In genomic region chr11:355581-356458, GRCh38 we compare ENCODE assay signal across 8 cellular contexts. TPM values are rescaled to one million over a fixed set of nuclear protein-coding genes. Genes with fewer than 3 reads are reported as not detected.
A peak's percentile ranks its signal among the peaks of the same experiment; 100 is the strongest.
DNase-seq lines count a peak whose midpoint lies in the region; ATAC-seq lines count a peak whose summit lies in the region.

No MANE protein-coding gene starts in this region.

- peak overlapping the region; percentile 65 to 95 (median 79) for H3K9ac ChIP-seq in subcutaneous abdominal adipose tissue (ENCODE audit: low read length in 5 of 5)

- DNase-seq in GM04503 (ENCODE audit: low read depth) (peak; percentile 75), SHP77 (lab: John Stamatoyannopoulos, UW) (peak; percentile 52 to 73), foreskin melanocyte (peak; percentile 87), non-pigmented ciliary epithelial cell (ENCODE audit: low read depth) (peak; percentile 52)
- DNase-seq in activated naive CD4-positive, alpha-beta T cell treated with anti-CD3 and anti-CD28 coated beads for 36 hours = peak; percentile 93

- H3K4me1 Mint-ChIP-seq in activated naive CD4-positive, alpha-beta T cell treated with anti-CD3 and anti-CD28 coated beads for 36 hours (ENCODE audit: low read depth) = peaks cover 36% of the 10 kb centered on the region

- peaks cover 8 to 31% (median 23%) of the 10 kb centered on the region in 5 donors for H3K4me1 ChIP-seq in subcutaneous abdominal adipose tissue (ENCODE audit: control insufficient read depth in 5 of 5, insufficient read depth in 5 of 5, low read length in 5 of 5)

- intact Hi-C loops in activated naive CD4-positive, alpha-beta T cell treated with anti-CD3 and anti-CD28 coated beads for 36 hours (cut with micrococcal nuclease) = loop anchor here (1.0 to 5.0 kb wide), 10 partner anchors 19 to 151 kb away; partner anchors contain the start of genes BET1L, IFITM1, PSMD13 and PTDSS2

- no peaks in the 10 kb centered on the region for H3K36me3 ChIP-seq in subcutaneous abdominal adipose tissue (ENCODE audit: control insufficient read depth in 5 of 5, insufficient read depth in 5 of 5, low read length in 5 of 5)

- H3K27me3 ChIP-seq in subcutaneous abdominal adipose tissue (ENCODE audit: control insufficient read depth in 5 of 5, insufficient read depth in 4 of 5, low read length in 5 of 5) = peaks cover 0 to 16% (median 9%) of the 10 kb centered on the region in 5 donors

- ATAC-seq in HG03354 (IDR thresholded peaks at IDR 0.05; ENCODE audit: poor library complexity, severe bottlenecking, unreplicated experiment) (peak; percentile 58), GM19395 (IDR thresholded peaks at IDR 0.05; ENCODE audit: unreplicated experiment) (no peak)

- H3K27ac ChIP-seq in subcutaneous abdominal adipose tissue (ENCODE audit: low read depth, low read length) = peak overlapping the region; percentile 97

- no peaks in the 10 kb centered on the region for H3K9me3 Mint-ChIP-seq in activated naive CD4-positive, alpha-beta T cell treated with anti-CD3 and anti-CD28 coated beads for 36 hours

- CTCF ChIA-PET in activated naive CD4-positive, alpha-beta T cell treated with anti-CD3 and anti-CD28 coated beads for 36 hours (lab: Charles Lee) = interaction anchor here (1.0 to 3.1 kb wide), 13 partner anchors 8 to 149 kb away, joined by 3 to 21 read pairs (median 8); partner anchors contain the start of genes BET1L, IFITM2 and RIC8A

- peak overlapping the region; percentile 41 to 63 (median 46) for H3K4me3 ChIP-seq in subcutaneous abdominal adipose tissue (ENCODE audit: low read depth in 1 of 5, low read length in 5 of 5)

- no peaks in the 10 kb centered on the region for H3K27me3 Mint-ChIP-seq in activated naive CD4-positive, alpha-beta T cell treated with anti-CD3 and anti-CD28 coated beads for 36 hours (ENCODE audit: low read depth)

- peak overlapping the region; percentile 99 for H3K27ac Mint-ChIP-seq in activated naive CD4-positive, alpha-beta T cell treated with anti-CD3 and anti-CD28 coated beads for 36 hours

- H3K9me3 ChIP-seq in subcutaneous abdominal adipose tissue (ENCODE audit: control insufficient read depth in 5 of 5, low read length in 5 of 5) = peaks cover 0 to 4% (median under 1%) of the 10 kb centered on the region in 5 donors

- H3K4me3 Mint-ChIP-seq in activated naive CD4-positive, alpha-beta T cell treated with anti-CD3 and anti-CD28 coated beads for 36 hours = peak overlapping the region; percentile 94

- H3K36me3 Mint-ChIP-seq in activated naive CD4-positive, alpha-beta T cell treated with anti-CD3 and anti-CD28 coated beads for 36 hours (ENCODE audit: low read depth) = peaks cover 4% of the 10 kb centered on the region

RNA-seq across cellular contexts. Expression of gene B4GALNT4, which starts 13.5 kb away (rescaled TPM):
- total RNA-seq in activated naive CD4-positive, alpha-beta T cell treated with anti-CD3 and anti-CD28 coated beads for 36 hours = 1 to 10 TPM; 4.1 to 5.2 TPM

RNA-seq across cellular contexts. Expression of gene IFITM3, which starts 35.2 kb away (rescaled TPM):
- total RNA-seq in activated naive CD4-positive, alpha-beta T cell treated with anti-CD3 and anti-CD28 coated beads for 36 hours = 10 to 100 TPM; 54.5 to 56.6 TPM

RNA-seq across cellular contexts. Expression of gene PKP3, which starts 38.2 kb away (rescaled TPM):
- total RNA-seq in activated naive CD4-positive, alpha-beta T cell treated with anti-CD3 and anti-CD28 coated beads for 36 hours = not detected

RNA-seq across cellular contexts. Expression of gene IFITM1, which starts 42.0 kb away (rescaled TPM):
- total RNA-seq in activated naive CD4-positive, alpha-beta T cell treated with anti-CD3 and anti-CD28 coated beads for 36 hours = 100 to 1,000 TPM; 359 to 378 TPM

RNA-seq across cellular contexts. Expression of gene IFITM2, which starts 48.2 kb away (rescaled TPM):
- 100 to 1,000 TPM; 760 to 802 TPM for total RNA-seq in activated naive CD4-positive, alpha-beta T cell treated with anti-CD3 and anti-CD28 coated beads for 36 hours
